ENCODE assay signal across 1 cellular context in genomic region chr6:56816393-56816792, GRCh38.
TF ChIP-seq lines count a peak whose summit lies in the region.

No MANE protein-coding gene starts in this region.

TF ChIP-seq in IMR-90, 13 proteins besides CTCF, POLR2A, EP300 and RAD21 (continued from another document):
- TF ChIP-seq RCOR1 (IDR thresholded peaks at IDR 0.05; ENCODE audit: insufficient replicate concordance, low read length) (no peak), SMC3 (IDR thresholded peaks at IDR 0.05; ENCODE audit: low read depth, low read length) (no peak), CHD1 (IDR thresholded peaks at IDR 0.05; ENCODE audit: low read depth, low read length) (no peak), MAFK (IDR thresholded peaks at IDR 0.05; ENCODE audit: low read depth, low read length) (no peak), NFE2L2 (IDR thresholded peaks at IDR 0.05; ENCODE audit: low read depth, low read length) (no peak), CEBPB (IDR thresholded peaks at IDR 0.05; ENCODE audit: low read depth, low read length) (no peak), RFX5 (IDR thresholded peaks at IDR 0.05; ENCODE audit: low read depth, low read length) (no peak)
- TF ChIP-seq, protein P1, sequence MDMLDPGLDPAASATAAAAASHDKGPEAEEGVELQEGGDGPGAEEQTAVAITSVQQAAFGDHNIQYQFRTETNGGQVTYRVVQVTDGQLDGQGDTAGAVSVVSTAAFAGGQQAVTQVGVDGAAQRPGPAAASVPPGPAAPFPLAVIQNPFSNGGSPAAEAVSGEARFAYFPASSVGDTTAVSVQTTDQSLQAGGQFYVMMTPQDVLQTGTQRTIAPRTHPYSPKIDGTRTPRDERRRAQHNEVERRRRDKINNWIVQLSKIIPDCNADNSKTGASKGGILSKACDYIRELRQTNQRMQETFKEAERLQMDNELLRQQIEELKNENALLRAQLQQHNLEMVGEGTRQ (IDR thresholded peaks at IDR 0.05; ENCODE audit: low read depth, low read length) = no peak
- TF ChIP-seq, protein P2, sequence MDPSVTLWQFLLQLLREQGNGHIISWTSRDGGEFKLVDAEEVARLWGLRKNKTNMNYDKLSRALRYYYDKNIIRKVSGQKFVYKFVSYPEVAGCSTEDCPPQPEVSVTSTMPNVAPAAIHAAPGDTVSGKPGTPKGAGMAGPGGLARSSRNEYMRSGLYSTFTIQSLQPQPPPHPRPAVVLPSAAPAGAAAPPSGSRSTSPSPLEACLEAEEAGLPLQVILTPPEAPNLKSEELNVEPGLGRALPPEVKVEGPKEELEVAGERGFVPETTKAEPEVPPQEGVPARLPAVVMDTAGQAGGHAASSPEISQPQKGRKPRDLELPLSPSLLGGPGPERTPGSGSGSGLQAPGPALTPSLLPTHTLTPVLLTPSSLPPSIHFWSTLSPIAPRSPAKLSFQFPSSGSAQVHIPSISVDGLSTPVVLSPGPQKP (IDR thresholded peaks at IDR 0.05; ENCODE audit: borderline replicate concordance, low read depth, low read length) = no peak
